ENCODE assay signal across 9 cellular contexts in the genomic region with DNA sequence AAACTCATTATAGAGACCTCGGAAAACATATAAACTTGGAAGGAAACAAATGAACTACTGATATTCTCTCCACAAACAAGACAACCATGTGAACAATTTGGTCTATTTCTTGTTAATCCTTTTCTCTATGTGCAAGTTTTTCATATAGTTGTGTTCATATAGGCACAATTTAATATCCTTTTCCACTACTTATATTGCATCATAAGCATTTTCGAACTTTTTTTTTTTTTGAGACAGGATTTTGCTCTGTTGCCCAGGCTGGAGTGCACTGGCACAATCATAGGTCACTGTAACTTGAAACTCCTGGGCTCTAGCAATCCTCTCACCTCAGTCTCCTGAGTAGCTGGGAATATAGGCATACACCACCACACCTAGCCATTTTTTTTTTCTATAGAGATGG. TPM values are rescaled to one million over a fixed set of nuclear protein-coding genes. Genes with fewer than 3 reads are reported as not detected.
"Had no signal": no experiment of that assay in that cellular context is flagged by ENCODE, and none has a peak within 500 bp of the region (broad histone marks: within the 10 kb centered on the region; RNA-seq: fewer than 3 reads in every experiment).

No MANE protein-coding gene starts in this region.

- FAIRE-seq: G401.6, GM12878, GM12891, GM12892, GM18507, GM19239 had no signal

- H3K4me3 ChIP-seq: GM12878 had no signal

- ATAC-seq: GM12878 had no signal

- DNase-seq: GDM1, GF-D8 had no signal

RNA-seq across cellular contexts. Expression of a gene that starts 45.4 kb away (rescaled TPM):
- total RNA-seq: G401, GM12878 had no signal
